Comparison of ENCODE assay signal across 1 cellular context in the genomic region with DNA sequence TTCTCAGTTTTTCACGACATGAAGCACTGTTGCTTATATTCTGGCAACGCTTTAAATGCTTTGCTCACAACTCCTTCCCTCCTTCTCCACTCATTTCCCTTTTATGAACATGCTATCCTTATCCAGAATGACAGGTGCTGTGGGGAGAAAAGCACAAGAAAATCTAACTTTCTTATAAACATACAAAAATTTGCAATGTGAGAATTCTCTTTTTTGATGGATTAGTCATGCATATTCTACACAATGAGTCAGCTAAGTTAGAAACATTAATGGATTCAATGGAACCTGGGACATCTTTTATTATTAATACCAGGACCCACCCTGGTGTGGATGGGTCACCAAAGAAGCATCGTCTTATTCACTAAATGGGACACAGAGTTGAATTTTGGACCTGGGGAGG.
TF ChIP-seq lines count a peak whose summit lies in the region.

No MANE protein-coding gene starts in this region.

TF ChIP-seq in WTC11, 78 proteins besides CTCF, POLR2A, EP300 and RAD21 (continued from another document):
- TF ChIP-seq, protein P1, sequence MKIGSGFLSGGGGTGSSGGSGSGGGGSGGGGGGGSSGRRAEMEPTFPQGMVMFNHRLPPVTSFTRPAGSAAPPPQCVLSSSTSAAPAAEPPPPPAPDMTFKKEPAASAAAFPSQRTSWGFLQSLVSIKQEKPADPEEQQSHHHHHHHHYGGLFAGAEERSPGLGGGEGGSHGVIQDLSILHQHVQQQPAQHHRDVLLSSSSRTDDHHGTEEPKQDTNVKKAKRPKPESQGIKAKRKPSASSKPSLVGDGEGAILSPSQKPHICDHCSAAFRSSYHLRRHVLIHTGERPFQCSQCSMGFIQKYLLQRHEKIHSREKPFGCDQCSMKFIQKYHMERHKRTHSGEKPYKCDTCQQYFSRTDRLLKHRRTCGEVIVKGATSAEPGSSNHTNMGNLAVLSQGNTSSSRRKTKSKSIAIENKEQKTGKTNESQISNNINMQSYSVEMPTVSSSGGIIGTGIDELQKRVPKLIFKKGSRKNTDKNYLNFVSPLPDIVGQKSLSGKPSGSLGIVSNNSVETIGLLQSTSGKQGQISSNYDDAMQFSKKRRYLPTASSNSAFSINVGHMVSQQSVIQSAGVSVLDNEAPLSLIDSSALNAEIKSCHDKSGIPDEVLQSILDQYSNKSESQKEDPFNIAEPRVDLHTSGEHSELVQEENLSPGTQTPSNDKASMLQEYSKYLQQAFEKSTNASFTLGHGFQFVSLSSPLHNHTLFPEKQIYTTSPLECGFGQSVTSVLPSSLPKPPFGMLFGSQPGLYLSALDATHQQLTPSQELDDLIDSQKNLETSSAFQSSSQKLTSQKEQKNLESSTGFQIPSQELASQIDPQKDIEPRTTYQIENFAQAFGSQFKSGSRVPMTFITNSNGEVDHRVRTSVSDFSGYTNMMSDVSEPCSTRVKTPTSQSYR (CRISPR knock-in tag; IDR thresholded peaks at IDR 0.05) = no peak
- no peak for TF ChIP-seq NR1H2 (CRISPR knock-in tag; IDR thresholded peaks at IDR 0.05)
